1 cellular context compared by ENCODE assay signal in the genomic region with DNA sequence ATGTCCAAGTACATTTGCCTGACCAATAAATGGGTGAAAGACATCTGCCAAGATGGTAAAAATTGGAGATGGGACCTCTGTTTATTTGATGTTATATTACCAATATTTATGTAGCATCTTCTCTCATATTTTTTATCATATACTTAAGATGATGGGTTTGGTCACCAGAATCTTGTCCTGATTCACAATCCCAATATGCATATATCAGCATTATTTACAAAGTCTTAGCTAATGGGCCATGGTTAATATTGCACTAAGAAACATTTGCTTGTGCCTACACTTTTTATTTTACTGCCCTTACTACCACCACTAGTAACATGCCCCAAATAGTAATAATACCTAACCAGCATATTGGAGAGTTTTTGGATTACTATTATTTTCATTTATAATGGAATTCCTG.
TF ChIP-seq lines count a peak whose summit lies in the region.

No MANE protein-coding gene starts in this region.

TF ChIP-seq in WTC11, 78 proteins besides CTCF, POLR2A, EP300 and RAD21 (continued from another document):
- TF ChIP-seq FOXK1 (CRISPR knock-in tag; IDR thresholded peaks at IDR 0.05) (no peak), OVOL2 (CRISPR knock-in tag; IDR thresholded peaks at IDR 0.05; ENCODE audit: borderline replicate concordance) (no peak), ZNF138 (CRISPR knock-in tag; conservative IDR thresholded peaks at IDR 0.05) (no peak), SOX15 (CRISPR knock-in tag; IDR thresholded peaks at IDR 0.05) (no peak), NR3C1 (CRISPR knock-in tag; conservative IDR thresholded peaks at IDR 0.05; ENCODE audit: low read depth) (no peak), ZNF671 (CRISPR knock-in tag; IDR thresholded peaks at IDR 0.05) (no peak), EMX1 (CRISPR knock-in tag; IDR thresholded peaks at IDR 0.05) (no peak), SMAD4 (CRISPR knock-in tag; IDR thresholded peaks at IDR 0.05) (no peak)
